In genomic region chr6:40844241-40844640, GRCh38 we compare ENCODE assay signal across 23 cellular contexts.
"Had no signal": no experiment of that assay in that cellular context is flagged by ENCODE, and none has a peak within 500 bp of the region (broad histone marks: within the 10 kb centered on the region; RNA-seq: fewer than 3 reads in every experiment).

No MANE protein-coding gene starts in this region.

- H3K27ac ChIP-seq: HL-60, KMS-11, SJSA1 had no signal

- DNase-seq: Kasumi-1, MV-4-11, NCI-H1048, NCI-H1105, NCI-H1417, NCI-H1436 treated with DMSO at 0.1 percent for 48 hours, NCI-H1694, NCI-H187 treated with DMSO at 0.1 percent for 48 hours, NCI-H2029 treated with DMSO at 0.1 percent for 48 hours, NCI-H2171 treated with DMSO at 0.1 percent for 48 hours, NCI-H345, NCI-H526 treated with DMSO at 0.1 percent for 48 hours, NCI-H774, Right ventricle myocardium superior, RPMI8226, SIG-M5, SK-N-SH, SW 1271 had no signal

- H3K4me3 Mint-ChIP-seq: IgD-negative memory B cell had no signal

- H3K4me1 Mint-ChIP-seq: IgD-negative memory B cell had no signal

- H3K9me3 ChIP-seq: SJSA1, SK-N-SH had no signal

- H3K4me3 ChIP-seq: K562, SJSA1 had no signal

- H3K27ac Mint-ChIP-seq: IgD-negative memory B cell had no signal

- H3K4me1 ChIP-seq: SJSA1 had no signal

- ATAC-seq: K562 had no signal

- H3K36me3 ChIP-seq: SJSA1 had no signal

- H3K36me3 Mint-ChIP-seq: IgD-negative memory B cell had no signal

- H3K9ac ChIP-seq: KMS-11, SK-N-SH had no signal
